In genomic region chr11:992577-992976, GRCh38 we compare ENCODE assay signal across 31 cellular contexts. TPM values are rescaled to one million over a fixed set of nuclear protein-coding genes. Genes with fewer than 3 reads are reported as not detected.
"Had no signal": no experiment of that assay in that cellular context is flagged by ENCODE, and none has a peak within 500 bp of the region (broad histone marks: within the 10 kb centered on the region; RNA-seq: fewer than 3 reads in every experiment).

No MANE protein-coding gene starts in this region.

- H3K27me3 Mint-ChIP-seq: activated naive CD4-positive, alpha-beta T cell treated with anti-CD3 and anti-CD28 coated beads, Interleukin-2, amount 10 ng/mL, durations not matched to agents 7 days and 5 days; effector memory CD8-positive, alpha-beta T cell; naive thymus-derived CD4-positive, alpha-beta T cell had no signal

- H3K4me3 ChIP-seq: colonic mucosa, gastroesophageal sphincter, spleen, tibial nerve had no signal

- H3K27me3 ChIP-seq: colonic mucosa, gastroesophageal sphincter, spleen, tibial nerve had no signal

- FAIRE-seq: endothelial cell of umbilical vein, keratinocyte, TTC549 had no signal

- H3K4me3 Mint-ChIP-seq: activated naive CD4-positive, alpha-beta T cell treated with anti-CD3 and anti-CD28 coated beads, Interleukin-2, amount 10 ng/mL, durations not matched to agents 7 days and 5 days; effector memory CD8-positive, alpha-beta T cell; mesothelial cell of epicardium; naive thymus-derived CD4-positive, alpha-beta T cell; neural crest cell had no signal

- ATAC-seq: activated CD4-positive, CD25-positive, alpha-beta regulatory T cell treated with anti-CD3 and anti-CD28 coated beads, Interleukin-2, amount 50 U/mL, for 24 hours; effector memory CD8-positive, alpha-beta T cell; gastroesophageal sphincter; naive thymus-derived CD4-positive, alpha-beta T cell; right cardiac atrium had no signal

- H3K27ac Mint-ChIP-seq: activated naive CD4-positive, alpha-beta T cell treated with anti-CD3 and anti-CD28 coated beads, Interleukin-2, amount 10 ng/mL, durations not matched to agents 7 days and 5 days; effector memory CD8-positive, alpha-beta T cell; mesothelial cell of epicardium; naive thymus-derived CD4-positive, alpha-beta T cell had no signal

- H3K9me3 Mint-ChIP-seq: effector memory CD8-positive, alpha-beta T cell; mesothelial cell of epicardium; neural crest cell had no signal

- DNase-seq: activated CD4-positive, alpha-beta T cell treated with anti-CD3 and anti-CD28 coated beads for 48 hours; activated CD4-positive, alpha-beta T cell treated with anti-CD3 and anti-CD28 coated beads, Interleukin-2, amount 50 U/mL, for 48 hours; activated CD8-positive, alpha-beta memory T cell treated with anti-CD3 and anti-CD28 coated beads for 24 hours; activated gamma-delta T cell; activated naive CD4-positive, alpha-beta T cell treated with anti-CD3 and anti-CD28 coated beads, Interleukin-2, amount 10 ng/mL, durations not matched to agents 7 days and 5 days; amygdala; colonic mucosa; effector memory CD8-positive, alpha-beta T cell; head of caudate nucleus; hippocampal formation; naive thymus-derived CD4-positive, alpha-beta T cell; posterior cingulate gyrus; spleen; stimulated activated naive CD4-positive, alpha-beta T cell treated with Interleukin-2 at 50 U/mL for 16 hours; T-helper 9 cell had no signal

- H3K9me3 ChIP-seq: colonic mucosa, gastroesophageal sphincter, spleen, tibial nerve had no signal

- H3K4me1 ChIP-seq: colonic mucosa had no signal

- H3K27ac ChIP-seq: colonic mucosa, gastroesophageal sphincter, tibial nerve, VCaP had no signal

RNA-seq across cellular contexts. Expression of gene MUC6, which starts 43.9 kb away (rescaled TPM):
- total RNA-seq: endothelial cell of umbilical vein; fibroblast of lung; fibroblast of villous mesenchyme; lower leg skin; mesothelial cell of epicardium; naive thymus-derived CD4-positive, alpha-beta T cell; neural crest cell; omental fat pad; right cardiac atrium; T-helper 1 cell treated with Interleukin-12 subunit alpha and Interleukin-12 subunit beta and Interleukin-4 antibody, amounts not matched to agents 30 ng/mL and 1 ng/mL, for 36 hours; ureter had no signal
- polyA plus RNA-seq: endothelial cell of umbilical vein; fibroblast of lung; keratinocyte; naive thymus-derived CD4-positive, alpha-beta T cell had no signal
